In genomic region chr7:16739863-16740622, GRCh38 we compare ENCODE assay signal across 9 cellular contexts. TPM values are rescaled to one million over a fixed set of nuclear protein-coding genes. Genes with fewer than 3 reads are reported as not detected.
DNase-seq lines count a peak whose midpoint lies in the region; ATAC-seq and TF ChIP-seq lines count a peak whose summit lies in the region.
"Had no signal": no experiment of that assay in that cellular context is flagged by ENCODE, and none has a peak within 500 bp of the region (broad histone marks: within the 10 kb centered on the region; RNA-seq: fewer than 3 reads in every experiment).

No MANE protein-coding gene starts in this region.

- no peak for TF ChIP-seq RAD21 in SK-N-SH (IDR thresholded peaks at IDR 0.05; ENCODE audit: low read length)

- no peak overlapping the region for H3K4me2 ChIP-seq in SK-N-SH
- peak overlapping the region; percentile 63 for H3K4me2 ChIP-seq in smooth muscle cell

- no peak for TF ChIP-seq CTCF in SK-N-SH (IDR thresholded peaks at IDR 0.05)
- TF ChIP-seq CTCF in smooth muscle cell (IDR thresholded peaks at IDR 0.05; ENCODE audit: borderline replicate concordance, insufficient read depth, poor library complexity, severe bottlenecking), result no peak

- H3K79me2 ChIP-seq in SK-N-SH (ENCODE audit: insufficient read depth) (no peaks in the 10 kb centered on the region), smooth muscle cell (ENCODE audit: low read depth) (no peaks in the 10 kb centered on the region)

- DNase-seq in DMS 273 (lab: John Stamatoyannopoulos, UW; ENCODE audit: unreplicated experiment) (peak; percentile 42), DMS 273 treated with DMSO at 0.1 percent for 48 hours (lab: John Stamatoyannopoulos, UW) (no peak), SK-N-SH (no peak), Right ventricle myocardium superior (no peak), smooth muscle cell (lab: John Stamatoyannopoulos, UW; ENCODE audit: unreplicated experiment) (no peak), CD1c-positive myeloid dendritic cell (ENCODE audit: extremely low spot score) (no peak), COLO668 (lab: John Stamatoyannopoulos, UW; ENCODE audit: unreplicated experiment) (no peak), NCI-H2029 (lab: John Stamatoyannopoulos, UW) (no peak)
- DNase-seq: NCI-H1436 had no signal

- no peaks in the 10 kb centered on the region for H4K20me1 ChIP-seq in SK-N-SH (ENCODE audit: insufficient read depth)
- no peaks in the 10 kb centered on the region for H4K20me1 ChIP-seq in smooth muscle cell (ENCODE audit: low read depth)

- no peaks in the 10 kb centered on the region for H3K9me3 ChIP-seq in SK-N-SH
- no peaks in the 10 kb centered on the region for H3K9me3 ChIP-seq in smooth muscle cell (replicated peaks; ENCODE audit: low read depth)

- H3K4me1 ChIP-seq in SK-N-SH (ENCODE audit: control insufficient read depth in 1 of 2, insufficient read depth in 2 of 2, low read depth in 1 of 2, low read length in 1 of 2) (peaks cover 4 to 11% of the 10 kb centered on the region in 2 experiments; a peak in 3 of 4 replicates), smooth muscle cell (ENCODE audit: low read depth) (peaks cover 22% of the 10 kb centered on the region)

- H3K27ac ChIP-seq in SK-N-SH (ENCODE audit: low read depth in 2 of 2, low read length in 1 of 2) (peak overlapping the region in 1 of 2 experiments; percentile 39; a peak in 2 of 4 replicates), smooth muscle cell (ENCODE audit: low read depth) (peak overlapping the region; percentile 95)

- POLR2A ChIA-PET in SK-N-SH (lab: Yijun Ruan, JAX), result no interaction called here

- CTCF ChIA-PET in SK-N-SH (lab: Yijun Ruan, JAX), result no interaction called here

- no peaks in the 10 kb centered on the region for H3K36me3 ChIP-seq in SK-N-SH (replicated peaks in 1 of 2; ENCODE audit: control insufficient read depth in 1 of 2, insufficient read depth in 2 of 2, low read length in 1 of 2)
- no peaks in the 10 kb centered on the region for H3K36me3 ChIP-seq in smooth muscle cell (ENCODE audit: low read depth)

- WGBS in SK-N-SH (ENCODE audit: low lambda C conversion rate), result 31% methylated on average over 6 of the region's 6 CpGs
- 13% methylated on average over 6 of the region's 6 CpGs for WGBS in smooth muscle cell (ENCODE audit: low lambda C conversion rate)

- H3K9ac ChIP-seq in SK-N-SH, result no peak overlapping the region
- H3K9ac ChIP-seq in smooth muscle cell (ENCODE audit: low read depth), result peak overlapping the region; percentile 60

- H3K9me2 ChIP-seq in SK-N-SH, result no peaks in the 10 kb centered on the region

- H3K4me3 ChIP-seq in SK-N-SH (ENCODE audit: low read depth in 2 of 2, low read length in 1 of 2) (no peak overlapping the region), smooth muscle cell (no peak overlapping the region)

- H2AFZ ChIP-seq in SK-N-SH (ENCODE audit: low read depth) (no peak overlapping the region), smooth muscle cell (ENCODE audit: low read depth) (no peak overlapping the region)

- TF ChIP-seq EP300 in SK-N-SH (IDR thresholded peaks at IDR 0.05; ENCODE audit: borderline replicate concordance in 1 of 2, low read depth in 1 of 2, low read length in 1 of 2), result no peak

- no peaks in the 10 kb centered on the region for H3K27me3 ChIP-seq in SK-N-SH (ENCODE audit: insufficient read depth)
- H3K27me3 ChIP-seq in smooth muscle cell (ENCODE audit: low read depth), result no peaks in the 10 kb centered on the region

- intact Hi-C loops in Right ventricle myocardium superior (cut with DNase I), result no loop called here

- H3F3A ChIP-seq in SK-N-SH (replicated peaks; ENCODE audit: insufficient read depth) (peaks cover 5% of the 10 kb centered on the region), smooth muscle cell (ENCODE audit: low read depth) (peaks cover 18% of the 10 kb centered on the region)

- peak; percentile 97 for ATAC-seq in Right ventricle myocardium superior (ENCODE audit: poor library complexity)

TF ChIP-seq in SK-N-SH, 30 proteins besides CTCF, POLR2A, EP300 and RAD21:
- no peak for TF ChIP-seq EZH2phosphoT487 (IDR thresholded peaks at IDR 0.05; ENCODE audit: borderline replicate concordance, low read depth)
- TF ChIP-seq MAX (IDR thresholded peaks at IDR 0.05; ENCODE audit: low read depth), result peak; percentile 88
- TF ChIP-seq JUND (IDR thresholded peaks at IDR 0.05), result peak; percentile 46
- TF ChIP-seq MEF2A (IDR thresholded peaks at IDR 0.05; ENCODE audit: borderline replicate concordance, low read depth), result no peak
- peak; percentile 65; the same call in 1 of the 2 replicates for TF ChIP-seq FOSL2 (IDR thresholded peaks at IDR 0.05; ENCODE audit: borderline replicate concordance, low read depth)
- TF ChIP-seq MXI1 (IDR thresholded peaks at IDR 0.05; ENCODE audit: low read depth, low read length), result no peak
- 0 out of 2 replicates have a peak, but pooled peaks have one; percentile 6 for TF ChIP-seq NFIC (IDR thresholded peaks at IDR 0.05; ENCODE audit: borderline replicate concordance)
- peak; percentile 50; the same call in 1 of the 2 replicates for TF ChIP-seq TCF12 (IDR thresholded peaks at IDR 0.05)
- TF ChIP-seq RCOR1 (IDR thresholded peaks at IDR 0.05; ENCODE audit: low read length), result no peak
- peak; percentile 37; the same call in 1 of the 2 replicates for TF ChIP-seq USF1 (IDR thresholded peaks at IDR 0.05; ENCODE audit: borderline replicate concordance, low read depth)
- TF ChIP-seq YY1 (IDR thresholded peaks at IDR 0.05; ENCODE audit: low read depth), result no peak
TF ChIP-seq in SK-N-SH: peak in this region for 6.

RNA-seq across cellular contexts. Expression of gene TSPAN13, which starts 13.5 kb away (rescaled TPM):
- polyA plus RNA-seq in SK-N-SH (2012; rRNA removed), result 0.26 and 0.42 TPM in 2 replicates
- polyA plus RNA-seq in SK-N-SH (2012; cell fraction: cytosol; rRNA removed), result 0.71 and 0.77 TPM in 2 replicates
- polyA plus RNA-seq in SK-N-SH (2012; cell fraction: nucleus; rRNA removed), result 0.12 and 0.37 TPM in 2 replicates
- 14.8 TPM for total RNA-seq in Right ventricle myocardium superior
- total RNA-seq in smooth muscle cell, result 128 and 142 TPM in 2 replicates
- 103 and 116 TPM in 2 replicates for polyA plus RNA-seq in smooth muscle cell
